9 cellular contexts compared by ENCODE assay signal in the genomic region with DNA sequence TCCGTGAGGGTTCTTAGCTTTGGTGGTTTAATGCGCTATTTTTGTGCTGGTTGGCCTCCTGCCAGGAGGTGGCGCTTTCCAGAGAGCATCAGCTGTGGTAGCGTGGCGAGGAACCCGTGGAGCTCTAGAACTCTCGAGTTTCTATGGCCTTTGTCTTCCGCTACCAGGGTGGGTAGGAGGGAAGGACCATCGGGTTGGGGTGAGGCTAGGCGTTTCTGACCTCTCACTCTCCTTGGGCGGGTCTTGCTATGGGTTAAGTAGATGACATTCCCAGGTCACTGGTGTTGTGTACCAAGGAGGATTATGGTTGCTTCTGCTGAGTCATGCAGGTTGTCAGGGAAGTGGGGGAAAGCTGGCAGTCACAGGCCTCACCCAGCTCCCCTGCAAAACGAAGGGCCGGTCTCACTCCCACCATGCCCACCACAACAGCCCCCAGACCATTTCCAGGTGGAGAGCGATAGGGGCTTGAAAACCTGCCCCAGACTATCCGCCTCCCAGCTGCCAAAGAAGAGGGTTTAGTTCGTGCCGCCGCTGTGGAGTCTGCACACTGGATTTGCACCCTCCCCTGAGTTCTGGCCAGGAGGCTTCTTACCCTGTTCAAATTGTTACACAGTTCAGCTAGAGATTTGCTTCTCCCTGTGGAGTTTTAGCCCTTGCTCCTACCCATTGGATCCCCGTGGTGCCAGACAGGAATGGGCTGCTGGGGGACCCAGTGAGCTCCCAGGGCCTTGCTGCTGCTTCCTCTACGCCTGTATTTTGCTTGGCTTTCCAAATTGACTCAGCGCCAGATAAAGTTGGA. TPM values are rescaled to one million over a fixed set of nuclear protein-coding genes. Genes with fewer than 3 reads are reported as not detected.
DNase-seq lines count a peak whose midpoint lies in the region; ATAC-seq, FAIRE-seq and TF ChIP-seq lines count a peak whose summit lies in the region.
"Had no signal": no experiment of that assay in that cellular context is flagged by ENCODE, and none has a peak within 500 bp of the region (broad histone marks: within the 10 kb centered on the region; RNA-seq: fewer than 3 reads in every experiment).

No MANE protein-coding gene starts in this region.

- TF ChIP-seq POLR2A in K562 (conservative IDR thresholded peaks at IDR 0.05) (peak; percentile 83), suprapubic skin (IDR thresholded peaks at IDR 0.05) (no peak)

- no peaks in the 10 kb centered on the region for H3K9me3 Mint-ChIP-seq in nephron progenitor cell

- no peak overlapping the region for H2AFZ ChIP-seq in DND-41 (ENCODE audit: low read depth, low read length)
- no peak overlapping the region for H2AFZ ChIP-seq in OCI-LY3 (ENCODE audit: low read depth, low read length)
- H2AFZ ChIP-seq in K562 (ENCODE audit: low read depth, low read length): peak overlapping the region; percentile 84

- TF ChIP-seq CTCF in DND-41 (IDR thresholded peaks at IDR 0.05; ENCODE audit: borderline replicate concordance, extremely low read depth, low read length, poor library complexity, severe bottlenecking) (peak; percentile 38), OCI-LY3 (IDR thresholded peaks at IDR 0.05; ENCODE audit: low read depth, low read length) (peak; percentile 15; the same call in 1 of the 2 replicates), K562 (IDR thresholded peaks at IDR 0.05 in 2 of 3, conservative IDR thresholded peaks at IDR 0.05 in 1 of 3; ENCODE audit: insufficient read depth in 2 of 3, low read depth in 1 of 3, low read length in 3 of 3) (peak; percentile 56 to 60 (median 60)), nephron progenitor cell (IDR thresholded peaks at IDR 0.05) (peak; percentile 34), suprapubic skin (IDR thresholded peaks at IDR 0.05) (no peak)

- DNase-seq in DND-41 (peak; percentile 26), K562 (ENCODE audit: extremely low read depth in 1 of 4, low spot score in 3 of 4) (peak; percentile 81 to 87 (median 84)), nephron progenitor cell (peak; percentile 40), suprapubic skin (ENCODE audit: low spot score in 2 of 2) (no peak), NCI-H1436 treated with DMSO at 0.1 percent for 48 hours (lab: John Stamatoyannopoulos, UW) (no peak)

- H3K4me1 ChIP-seq in DND-41 (ENCODE audit: insufficient read depth, low read length): no peaks in the 10 kb centered on the region
- no peaks in the 10 kb centered on the region for H3K4me1 ChIP-seq in OCI-LY3 (ENCODE audit: low read length)
- H3K4me1 ChIP-seq in K562 (replicated peaks in 1 of 2; ENCODE audit: control insufficient read depth in 2 of 2, insufficient read depth in 2 of 2, low read length in 2 of 2): peaks cover 0 to 4% of the 10 kb centered on the region in 2 experiments; a peak in 2 of 5 replicates
- no peaks in the 10 kb centered on the region for H3K4me1 ChIP-seq in suprapubic skin

- H3K36me3 Mint-ChIP-seq in nephron progenitor cell (ENCODE audit: low read depth): peaks cover 84% of the 10 kb centered on the region

- H4K20me1 ChIP-seq in DND-41 (ENCODE audit: insufficient read depth, low read length) (no peaks in the 10 kb centered on the region), OCI-LY3 (ENCODE audit: insufficient read depth, low read length) (no peaks in the 10 kb centered on the region), K562 (replicated peaks; ENCODE audit: control insufficient read depth, insufficient read depth, low read length) (no peaks in the 10 kb centered on the region)

- H3K27ac ChIP-seq in DND-41 (ENCODE audit: low read length): no peak overlapping the region
- H3K27ac ChIP-seq in OCI-LY3 (ENCODE audit: low read length): no peak overlapping the region
- H3K27ac ChIP-seq in K562 (ENCODE audit: extremely low read depth, low read depth, low read length): peak overlapping the region; percentile 83
- no peak overlapping the region for H3K27ac ChIP-seq in suprapubic skin

- H3K9me3 ChIP-seq in DND-41 (ENCODE audit: insufficient read depth, low read length, severe bottlenecking) (no peaks in the 10 kb centered on the region), OCI-LY3 (ENCODE audit: insufficient read depth, low read length) (no peaks in the 10 kb centered on the region), K562 (replicated peaks; ENCODE audit: control insufficient read depth, insufficient read depth, low read depth, low read length) (no peaks in the 10 kb centered on the region), suprapubic skin (no peaks in the 10 kb centered on the region)

- WGBS in K562 (ENCODE audit: insufficient coverage, low coverage, missing lambda C conversion rate): 9% methylated on average over 21 of the region's 21 CpGs
- 72% methylated on average over 15 of the region's 21 CpGs for WGBS in suprapubic skin

- H3K79me2 ChIP-seq in DND-41 (ENCODE audit: insufficient read depth, low read length) (no peaks in the 10 kb centered on the region), OCI-LY3 (ENCODE audit: low read length) (no peaks in the 10 kb centered on the region), K562 (ENCODE audit: control insufficient read depth, insufficient read depth, low read length) (peaks cover 21% of the 10 kb centered on the region; the same call in 2 of the 3 replicates)

- POLR2A ChIA-PET in K562 (lab: Yijun Ruan, JAX): interaction anchor here (0.6 to 1.6 kb wide), 6 partner anchors 9 to 598 kb away, joined by 3 to 8 read pairs (median 4); no protein-coding TSS in a partner anchor

- TSS peak; percentile 92 for BruUV-seq in K562 (replicated peaks; lab: Mats Ljungman, UMichigan)

- H3K27ac Mint-ChIP-seq in nephron progenitor cell: peak overlapping the region; percentile 77

- TF ChIP-seq EP300 in K562 (IDR thresholded peaks at IDR 0.05; ENCODE audit: low read length) (no peak), suprapubic skin (IDR thresholded peaks at IDR 0.05) (no peak)

- H3K4me3 ChIP-seq in DND-41 (ENCODE audit: low read depth in 1 of 2, low read length in 2 of 2) (no peak overlapping the region), OCI-LY3 (ENCODE audit: low read length) (no peak overlapping the region), K562 (peak overlapping the region; percentile 62), suprapubic skin (no peak overlapping the region)

- ATAC-seq in DND-41 (ENCODE audit: insufficient read depth, low read depth) (no peak), K562 (peak; percentile 98), HG03196 (IDR thresholded peaks at IDR 0.05; ENCODE audit: unreplicated experiment) (no peak), HG02884 (IDR thresholded peaks at IDR 0.05; ENCODE audit: unreplicated experiment) (no peak)

- in situ Hi-C loops in K562 (cut with MboI): no loop called here

- H3K9ac ChIP-seq in DND-41 (ENCODE audit: low read depth, low read length): no peak overlapping the region
- H3K9ac ChIP-seq in OCI-LY3 (ENCODE audit: low read length): no peak overlapping the region
- peak overlapping the region; percentile 88 to 90 for H3K9ac ChIP-seq in K562 (ENCODE audit: insufficient read depth in 1 of 2, low read depth in 2 of 2, low read length in 2 of 2)

- no peaks in the 10 kb centered on the region for H3K27me3 ChIP-seq in DND-41 (ENCODE audit: insufficient read depth, low read length, poor library complexity)
- no peaks in the 10 kb centered on the region for H3K27me3 ChIP-seq in OCI-LY3 (ENCODE audit: low read depth, low read length)
- H3K27me3 ChIP-seq in K562 (ENCODE audit: control insufficient read depth in 2 of 2, insufficient read depth in 2 of 2, low read length in 2 of 2): no peaks in the 10 kb centered on the region
- H3K27me3 ChIP-seq in suprapubic skin: no peaks in the 10 kb centered on the region

- H3K4me1 Mint-ChIP-seq in nephron progenitor cell: peaks cover 15% of the 10 kb centered on the region

- H3K36me3 ChIP-seq in DND-41 (ENCODE audit: insufficient read depth, low read length): peaks cover 19% of the 10 kb centered on the region; the same call in 1 of the 2 replicates
- no peaks in the 10 kb centered on the region for H3K36me3 ChIP-seq in OCI-LY3 (replicated peaks; ENCODE audit: low read depth, low read length)
- H3K36me3 ChIP-seq in K562 (ENCODE audit: control insufficient read depth, insufficient read depth, low read length): no peaks in the 10 kb centered on the region
- H3K36me3 ChIP-seq in suprapubic skin: no peaks in the 10 kb centered on the region

- TF ChIP-seq RAD21 in K562 (CRISPR knock-in tag; conservative IDR thresholded peaks at IDR 0.05 in 1 of 2, IDR thresholded peaks at IDR 0.05 in 1 of 2): peak in 1 of 2 experiments; percentile 32; a peak in 1 of 4 replicates

- FAIRE-seq in K562 (lab: Jason Lieb, UNC): peak; percentile 83
- FAIRE-seq: islet of Langerhans had no signal

- no peaks in the 10 kb centered on the region for H3K27me3 Mint-ChIP-seq in nephron progenitor cell (ENCODE audit: low read depth, poor library complexity)

- no peak overlapping the region for H3K4me2 ChIP-seq in DND-41 (ENCODE audit: insufficient read depth, low read length)
- no peak overlapping the region for H3K4me2 ChIP-seq in OCI-LY3 (ENCODE audit: low read length)
- peak overlapping the region; percentile 88 for H3K4me2 ChIP-seq in K562 (ENCODE audit: insufficient read depth, low read length)

- H3K4me3 Mint-ChIP-seq in nephron progenitor cell: peak overlapping the region; percentile 84

- H3K9me1 ChIP-seq in K562 (ENCODE audit: control insufficient read depth, insufficient read depth, low read length): no peaks in the 10 kb centered on the region

- CTCF ChIA-PET in K562 (lab: Yijun Ruan, JAX; ENCODE audit: low intra/inter-chr PET ratio): no interaction called here

- intact Hi-C loops in K562 (cut with micrococcal nuclease): no loop called here

RNA-seq across cellular contexts. Expression of gene RNFT2, which starts 21.9 kb away (rescaled TPM):
- total RNA-seq in K562 (2011; cell fraction: chromatin; rRNA removed; ENCODE audit: low replicate concordance): 16.0 and 21.8 TPM in 2 replicates
- 12.7 and 13.2 TPM in 2 replicates for total RNA-seq in K562 (2011; cell fraction: nucleolus; rRNA removed)
- total RNA-seq in K562 (2011; cell fraction: nucleoplasm; rRNA removed): 18.5 and 28.9 TPM in 2 replicates
- 7.9 and 9.8 TPM in 2 replicates for total RNA-seq in K562 (2014; rRNA removed)
- 9.5 and 10.5 TPM in 2 replicates for total RNA-seq in K562 (2014; rRNA removed; fragmentation: Illumina TruSeq; extraction: Trizol)
- total RNA-seq in K562 (2015; rRNA removed; fragmentation: Illumina TruSeq; extraction: Trizol): 11.3 and 12.0 TPM in 2 replicates
- total RNA-seq in K562 (2021): 23.5 and 26.3 TPM in 2 replicates
- polyA plus RNA-seq in K562 (2011; rRNA removed): 8.5 and 14.1 TPM in 2 replicates
- 10.0 and 12.1 TPM in 2 replicates for polyA plus RNA-seq in K562 (2011; cell fraction: cytosol; rRNA removed)
- 7.1 and 7.3 TPM in 2 replicates for polyA plus RNA-seq in K562 (2011; cell fraction: nucleus; rRNA removed)
- 8.7 and 9.8 TPM in 2 replicates for polyA plus RNA-seq in K562 (2012)
- polyA plus RNA-seq in K562 (2014; fragmentation: Illumina TruSeq; extraction: Trizol): 3.5 and 3.6 TPM in 2 replicates
- 10 to 100 TPM in 1 of 2 experiments, 1 to 10 TPM in 1; 7.1 to 17.3 TPM for polyA plus RNA-seq in K562 (2014; fragmentation: Nextera tagmentation; extraction: Ambion mirVana)
- polyA plus RNA-seq in K562 (2014; rRNA removed): 10.0 and 11.9 TPM in 2 replicates
- polyA minus RNA-seq in K562 (2011; rRNA and poly(A)+ RNA removed): 21.2 TPM in 2 replicates
- 14.4 and 15.7 TPM in 2 replicates for polyA minus RNA-seq in K562 (2011; cell fraction: cytosol; rRNA and poly(A)+ RNA removed)
- 1.8 and 3.7 TPM in 2 replicates for polyA minus RNA-seq in K562 (2011; cell fraction: nucleus; rRNA and poly(A)+ RNA removed)
- total RNA-seq in suprapubic skin: 1 to 10 TPM in 1 of 4 donors, under 1 TPM in 3; 0.40 to 1.4 (median 0.69) TPM

RNA-seq across cellular contexts. Expression of gene SPRING1, which starts 22.1 kb away (rescaled TPM):
- 6.1 and 6.6 TPM in 2 replicates for total RNA-seq in K562 (2011; cell fraction: chromatin; rRNA removed; ENCODE audit: low replicate concordance)
- total RNA-seq in K562 (2011; cell fraction: nucleolus; rRNA removed): 5.5 and 5.7 TPM in 2 replicates
- total RNA-seq in K562 (2011; cell fraction: nucleoplasm; rRNA removed): 6.2 and 9.8 TPM in 2 replicates
- total RNA-seq in K562 (2014; rRNA removed) (11.9 and 15.2 TPM in 2 replicates), K562 (2014; rRNA removed; fragmentation: Illumina TruSeq; extraction: Trizol) (7.0 and 7.9 TPM in 2 replicates), K562 (2015; rRNA removed; fragmentation: Illumina TruSeq; extraction: Trizol) (8.8 and 8.9 TPM in 2 replicates), K562 (2021) (19.1 and 20.0 TPM in 2 replicates), suprapubic skin (10 to 100 TPM; 19.9 to 31.4 (median 27.5) TPM)
- polyA plus RNA-seq in K562 (2011; rRNA removed) (8.0 TPM in 2 replicates), K562 (2014; fragmentation: Illumina TruSeq; extraction: Trizol) (8.0 and 11.1 TPM in 2 replicates), K562 (2014; fragmentation: Nextera tagmentation; extraction: Ambion mirVana) (1 to 10 TPM; 1.1 to 1.9 TPM), K562 (2014; rRNA removed) (6.3 and 9.1 TPM in 2 replicates)
- 8.2 and 11.5 TPM in 2 replicates for polyA plus RNA-seq in K562 (2011; cell fraction: cytosol; rRNA removed)
- polyA plus RNA-seq in K562 (2011; cell fraction: nucleus; rRNA removed): 4.8 and 6.7 TPM in 2 replicates
- 9.2 and 17.4 TPM in 2 replicates for polyA plus RNA-seq in K562 (2012)
- polyA minus RNA-seq in K562 (2011; rRNA and poly(A)+ RNA removed): 11.1 and 11.8 TPM in 2 replicates
- 6.8 and 7.4 TPM in 2 replicates for polyA minus RNA-seq in K562 (2011; cell fraction: cytosol; rRNA and poly(A)+ RNA removed)
- 3.2 and 3.8 TPM in 2 replicates for polyA minus RNA-seq in K562 (2011; cell fraction: nucleus; rRNA and poly(A)+ RNA removed)

Comparison
In these comparisons a context has a peak if more than half of its experiments do, and no peak if none do; other contexts are left out.
1. DNase-seq: peak in DND-41 (single experiment), K562 (4 of 4) and nephron progenitor cell (single experiment); none in suprapubic skin (0 of 2) and NCI-H1436 treated with DMSO at 0.1 percent for 48 hours (single experiment).
2. H3K9ac ChIP-seq: peak in K562 (2 of 2); none in DND-41 (single experiment) and OCI-LY3 (single experiment).
3. CTCF ChIP-seq: peak in DND-41 (single experiment), OCI-LY3 (single experiment), K562 (3 of 3) and nephron progenitor cell (single experiment); none in suprapubic skin (0 of 2).